Comparison of ENCODE assay signal across 13 cellular contexts in genomic region chr5:32523625-32524024, GRCh38.
DNase-seq lines count a peak whose midpoint lies in the region; ATAC-seq and TF ChIP-seq lines count a peak whose summit lies in the region.
"Had no signal": no experiment of that assay in that cellular context is flagged by ENCODE, and none has a peak within 500 bp of the region (broad histone marks: within the 10 kb centered on the region; RNA-seq: fewer than 3 reads in every experiment).

No MANE protein-coding gene starts in this region.

- no peak overlapping the region for H3K23ac ChIP-seq in H9 (ENCODE audit: insufficient read length, low read depth, low read length)
- H3K23ac ChIP-seq in mesendoderm (ENCODE audit: low read length), result no peak overlapping the region

- H4K8ac ChIP-seq in H9 (replicated peaks; ENCODE audit: insufficient read length, low read depth, low read length) (no peak overlapping the region), mesendoderm (ENCODE audit: low read depth, low read length) (no peak overlapping the region)

- no peak overlapping the region for H3K4me3 Mint-ChIP-seq in H9

- H3K4me3 ChIP-seq in mesendoderm (ENCODE audit: low read length), result no peak overlapping the region
- H3K4me3 ChIP-seq: psoas muscle, uterus had no signal

- H3K79me1 ChIP-seq in H9 (ENCODE audit: insufficient read depth, low read depth, low read length, poor library complexity, severe bottlenecking) (no peaks in the 10 kb centered on the region), mesendoderm (ENCODE audit: low read length) (no peaks in the 10 kb centered on the region)

- no peak overlapping the region for H4K91ac ChIP-seq in H9 (ENCODE audit: insufficient read length, low read depth, low read length)

- H3K14ac ChIP-seq in H9 (ENCODE audit: insufficient read depth, low read length), result no peak overlapping the region

- ATAC-seq in left lobe of liver (peak; percentile 60), GM18870 (IDR thresholded peaks at IDR 0.05; ENCODE audit: unreplicated experiment) (no peak)

- H3K56ac ChIP-seq in H9 (ENCODE audit: insufficient read length, low read depth, low read length) (no peak overlapping the region), mesendoderm (ENCODE audit: low read length) (no peak overlapping the region)

- H3T11ph ChIP-seq in H9 (ENCODE audit: low read length), result no peak overlapping the region

- no peaks in the 10 kb centered on the region; a peak in 1 of 7 replicates for H3K36me3 Mint-ChIP-seq in H9 (ENCODE audit: insufficient read depth in 1 of 3, low read depth in 3 of 3)

- H3K4me2 ChIP-seq in H9 (ENCODE audit: insufficient read depth, insufficient read length, low read length), result no peak overlapping the region
- no peak overlapping the region for H3K4me2 ChIP-seq in mesendoderm (ENCODE audit: low read length)

- peaks cover 0 to 4% of the 10 kb centered on the region in 2 experiments; a peak in 1 of 4 replicates for H3K4me1 Mint-ChIP-seq in H9

- H4K20me1 ChIP-seq in H9 (ENCODE audit: control insufficient read depth, insufficient read depth, insufficient read length), result no peaks in the 10 kb centered on the region

- no peak overlapping the region for H2AFZ ChIP-seq in H9 (ENCODE audit: low read length)

- no peaks in the 10 kb centered on the region for H3K9me3 ChIP-seq in H9 (ENCODE audit: control insufficient read depth, low read depth, low read length)
- H3K9me3 ChIP-seq: psoas muscle, uterus had no signal

- peak; percentile 43 for TF ChIP-seq CTCF in H9 (conservative IDR thresholded peaks at IDR 0.05)

- H2BK15ac ChIP-seq in H9 (ENCODE audit: low read depth, low read length), result no peak overlapping the region
- H2BK15ac ChIP-seq in mesendoderm (replicated peaks; ENCODE audit: low read depth), result no peak overlapping the region

- H3K9ac ChIP-seq in H9 (ENCODE audit: extremely low read depth, insufficient read length, low read length), result no peak overlapping the region
- H3K9ac ChIP-seq in mesendoderm (ENCODE audit: low read length), result no peak overlapping the region

- H2BK120ac ChIP-seq in H9 (ENCODE audit: low read depth, low read length, poor library complexity, severe bottlenecking) (no peak overlapping the region), mesendoderm (ENCODE audit: low read depth, low read length) (no peak overlapping the region)

- H3K36me3 ChIP-seq in mesendoderm (ENCODE audit: control insufficient read depth, insufficient read depth, low read length), result no peaks in the 10 kb centered on the region
- H3K36me3 ChIP-seq: uterus had no signal

- peaks cover 2% of the 10 kb centered on the region for H3K27me3 Mint-ChIP-seq in H9 (ENCODE audit: low read depth)

- WGBS in H9 (ENCODE audit: extremely low coverage, insufficient read length, low lambda C conversion rate), result no CpG with 5 or more reads among the region's 7 CpGs
- no CpG with 5 or more reads among the region's 7 CpGs for WGBS in mesendoderm (ENCODE audit: extremely low coverage, insufficient coverage, low lambda C conversion rate)

- H3K23me2 ChIP-seq in H9 (ENCODE audit: insufficient read length, low read depth, low read length, poor library complexity, severe bottlenecking), result no peaks in the 10 kb centered on the region

- H3K27ac Mint-ChIP-seq in H9, result no peak overlapping the region

- H3K4ac ChIP-seq in H9 (ENCODE audit: low read depth, low read length) (no peak overlapping the region), mesendoderm (ENCODE audit: low read depth, low read length) (no peak overlapping the region)

- DNase-seq in NCI-H748 (lab: John Stamatoyannopoulos, UW; ENCODE audit: unreplicated experiment) (peak; percentile 27), NCI-H748 treated with DMSO at 0.1 percent for 48 hours (lab: John Stamatoyannopoulos, UW) (no peak), H9 (no peak), RKO (ENCODE audit: low spot score) (peak; percentile 29), left lobe of liver (ENCODE audit: low spot score) (no peak), mesendoderm (no peak)
- no peak for DNase-seq in activated T-cell treated with anti-CD3 and anti-CD28 coated beads, Interleukin-2, amount 50 U/mL, for 1 hour
- DNase-seq: activated CD4-positive, alpha-beta T cell treated with anti-CD3 and anti-CD28 coated beads, Interleukin-2, amount 50 U/mL, for 1 hour; NCI-H1092; NCI-H446; psoas muscle; uterus had no signal

- H3K79me2 ChIP-seq in H9 (ENCODE audit: insufficient read depth, low read length) (no peaks in the 10 kb centered on the region), mesendoderm (ENCODE audit: control insufficient read depth, insufficient read depth, low read length) (no peaks in the 10 kb centered on the region)

- no peak overlapping the region for H4K5ac ChIP-seq in H9 (ENCODE audit: insufficient read length, low read depth, low read length)
- no peak overlapping the region for H4K5ac ChIP-seq in mesendoderm (ENCODE audit: low read length)

- no peak overlapping the region for H2BK5ac ChIP-seq in H9 (ENCODE audit: insufficient read length, low read length)
- H2BK5ac ChIP-seq in mesendoderm (ENCODE audit: low read length), result no peak overlapping the region

- no peak overlapping the region for H2BK20ac ChIP-seq in H9 (ENCODE audit: low read depth, low read length, poor library complexity, severe bottlenecking)

- H3K18ac ChIP-seq in H9 (ENCODE audit: insufficient read length, low read depth, low read length) (no peak overlapping the region), mesendoderm (ENCODE audit: low read length) (no peak overlapping the region)

- H2AK5ac ChIP-seq in H9 (ENCODE audit: insufficient read length, low read length) (no peak overlapping the region), mesendoderm (ENCODE audit: low read length) (no peak overlapping the region)

- H3K27ac ChIP-seq in H9 (ENCODE audit: insufficient read length, low read depth, low read length) (no peak overlapping the region), mesendoderm (ENCODE audit: low read depth, low read length) (no peak overlapping the region)
- H3K27ac ChIP-seq: psoas muscle, uterus had no signal

- no peaks in the 10 kb centered on the region for H3K9me3 Mint-ChIP-seq in H9

- no peak overlapping the region for H2BK12ac ChIP-seq in H9 (ENCODE audit: insufficient read length, low read depth, low read length)

- H3K27me3 ChIP-seq in H9 (ENCODE audit: insufficient read depth, low read length), result no peaks in the 10 kb centered on the region
- no peaks in the 10 kb centered on the region for H3K27me3 ChIP-seq in mesendoderm (ENCODE audit: insufficient read depth, low read length, poor library complexity)
- H3K27me3 ChIP-seq: uterus had no signal

- H3K4me1 ChIP-seq in H9 (ENCODE audit: insufficient read depth, low read length) (no peaks in the 10 kb centered on the region), mesendoderm (ENCODE audit: control insufficient read depth, low read depth, low read length) (no peaks in the 10 kb centered on the region)
- H3K4me1 ChIP-seq: psoas muscle, uterus had no signal

Comparison
In these comparisons a context has a peak if more than half of its experiments do, and no peak if none do; other contexts are left out.
1. DNase-seq: peak in NCI-H748 (single experiment) and RKO (single experiment); none in NCI-H748 treated with DMSO at 0.1 percent for 48 hours (single experiment), H9 (single experiment), left lobe of liver (single experiment), activated T-cell treated with anti-CD3 and anti-CD28 coated beads, Interleukin-2, amount 50 U/mL, for 1 hour (single experiment) and mesendoderm (single experiment).